In the genomic region with DNA sequence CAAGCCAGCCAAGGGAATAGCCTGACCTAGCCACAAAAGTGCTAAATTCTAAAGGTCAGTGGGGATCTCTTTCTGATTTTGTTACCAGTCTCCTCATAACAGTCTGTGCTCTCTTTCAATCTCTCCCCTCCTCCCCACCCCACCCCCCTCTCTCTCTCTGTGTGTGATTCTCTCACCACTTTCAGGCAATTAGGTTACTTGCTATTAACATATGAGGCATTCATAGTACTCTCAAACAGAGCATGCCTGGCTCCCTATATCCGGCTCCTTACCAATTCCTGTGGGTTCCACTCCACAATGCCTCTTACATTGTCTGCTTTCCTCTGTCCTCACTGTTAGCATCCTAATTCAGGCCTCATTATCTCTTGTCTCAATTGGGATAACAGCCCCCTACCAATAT, we compare ENCODE assay signal across 23 cellular contexts.
"Had no signal": no experiment of that assay in that cellular context is flagged by ENCODE, and none has a peak within 500 bp of the region (broad histone marks: within the 10 kb centered on the region; RNA-seq: fewer than 3 reads in every experiment).

No MANE protein-coding gene starts in this region.

- H3K4me2 ChIP-seq: KMS-11 had no signal

- H3K36me3 Mint-ChIP-seq: IgD-negative memory B cell had no signal

- H3K9ac ChIP-seq: KMS-11 had no signal

- H3K27ac ChIP-seq: KMS-11, RWPE1 had no signal

- H3K4me3 Mint-ChIP-seq: IgD-negative memory B cell had no signal

- H3K4me3 ChIP-seq: K562 had no signal

- FAIRE-seq: HepG2, K562 had no signal

- ATAC-seq: HepG2, K562, Panc1, PC-3, SK-N-SH treated with all-trans-retinoic acid at 6 μM for 48 hours had no signal

- H3K4me1 Mint-ChIP-seq: IgD-negative memory B cell had no signal

- H3K27ac Mint-ChIP-seq: IgD-negative memory B cell had no signal

- DNase-seq: Kasumi-1, MM.1S, NCI-H1092 treated with DMSO at 0.1 percent for 48 hours, NCI-H1436 treated with DMSO at 0.1 percent for 48 hours, NCI-H1694, NCI-H187 treated with DMSO at 0.1 percent for 48 hours, NCI-H2029 treated with DMSO at 0.1 percent for 48 hours, NCI-H2171, NCI-H226, NCI-H446, NCI-H510A, NCI-H524 treated with DMSO at 0.1 percent for 48 hours, NCI-H774, PC-3, SHP77, T-helper 1 cell had no signal

- H3K27me3 Mint-ChIP-seq: IgD-negative memory B cell had no signal
